Comparison of ENCODE assay signal across 8 cellular contexts in the genomic region with DNA sequence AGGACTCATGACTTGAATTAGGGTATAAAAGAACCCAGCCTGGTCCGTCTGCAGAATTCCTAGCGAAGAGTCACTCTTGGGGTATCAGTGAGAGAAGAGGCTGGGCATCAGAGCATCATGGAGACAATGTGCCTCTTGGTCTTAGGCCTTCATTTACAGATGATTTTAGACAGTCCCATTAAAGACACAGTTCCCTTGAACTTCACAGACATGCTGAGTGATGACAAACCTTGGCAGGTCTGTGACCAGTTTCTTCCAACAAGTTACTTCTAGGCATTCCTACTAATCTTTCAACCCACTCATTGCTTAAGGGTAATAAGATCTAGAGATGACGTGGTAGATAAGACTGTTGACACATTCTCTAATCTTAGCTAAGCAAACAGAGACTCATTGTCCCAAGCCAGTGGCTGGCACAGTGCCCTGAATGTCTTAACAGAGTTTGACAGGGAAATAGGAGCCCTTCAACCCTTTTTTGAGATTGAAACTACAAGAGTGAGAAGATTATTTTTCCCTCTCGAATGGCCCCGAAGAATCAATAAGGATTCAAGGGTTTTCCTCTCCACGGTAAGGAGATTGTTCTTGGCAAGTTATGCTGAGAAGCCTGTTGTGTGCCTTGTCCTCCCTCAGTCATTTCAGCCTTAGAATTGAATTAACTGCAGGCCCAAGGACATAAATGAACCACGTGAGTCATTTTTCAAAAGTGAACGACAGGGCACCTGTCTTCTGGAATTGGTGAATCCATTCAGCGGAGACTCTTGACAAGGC.
DNase-seq lines count a peak whose midpoint lies in the region; ATAC-seq and TF ChIP-seq lines count a peak whose summit lies in the region.

No MANE protein-coding gene starts in this region.

- DNase-seq in AG09319 (ENCODE audit: extremely low read depth, low read depth) (peak; percentile 73), LHCN-M2 (ENCODE audit: low read depth) (peak; percentile 87), left ventricle myocardium superior (peak; percentile 81), KG1 (lab: John Stamatoyannopoulos, UW) (no peak)
- DNase-seq in activated T-cell treated with anti-CD3 and anti-CD28 coated beads, Interleukin-2, amount 50 U/mL, for 4 hours, result no peak
- DNase-seq in stimulated activated CD4-positive, alpha-beta T cell treated with anti-CD3 and anti-CD28 coated beads, Interleukin-12 subunit alpha, Interleukin-12 subunit beta, amount 100 ng/mL, for 4 hours, result peak; percentile 16

- H3K9me3 Mint-ChIP-seq in activated T-cell treated with anti-CD3 and anti-CD28 coated beads, Interleukin-2, amount 50 U/mL, for 4 hours, result no peaks in the 10 kb centered on the region

- intact Hi-C loops in left ventricle myocardium superior (cut with micrococcal nuclease), result no loop called here

- peaks cover 8% of the 10 kb centered on the region for H3K36me3 Mint-ChIP-seq in activated T-cell treated with anti-CD3 and anti-CD28 coated beads, Interleukin-2, amount 50 U/mL, for 4 hours (ENCODE audit: insufficient read depth)

- no peaks in the 10 kb centered on the region for H3K27me3 Mint-ChIP-seq in activated T-cell treated with anti-CD3 and anti-CD28 coated beads, Interleukin-2, amount 50 U/mL, for 4 hours (ENCODE audit: low read depth)

- TF ChIP-seq CTCF in AG09319 (IDR thresholded peaks at IDR 0.05; ENCODE audit: low read depth, low read length), result no peak

- H3K4me1 Mint-ChIP-seq in activated T-cell treated with anti-CD3 and anti-CD28 coated beads, Interleukin-2, amount 50 U/mL, for 4 hours (ENCODE audit: low read depth), result peaks cover 31% of the 10 kb centered on the region

- no peak overlapping the region for H3K4me3 Mint-ChIP-seq in activated T-cell treated with anti-CD3 and anti-CD28 coated beads, Interleukin-2, amount 50 U/mL, for 4 hours

- peak; percentile 80 to 82 for ATAC-seq in activated T-cell treated with anti-CD3 and anti-CD28 coated beads, Interleukin-2, amount 50 U/mL, for 4 hours
- ATAC-seq in left ventricle myocardium superior, result peak; percentile 89
- ATAC-seq in HG03108 (IDR thresholded peaks at IDR 0.05; ENCODE audit: unreplicated experiment), result no peak
- ATAC-seq in GM18520 (IDR thresholded peaks at IDR 0.05; ENCODE audit: unreplicated experiment), result no peak

Comparison
In these comparisons a context has a peak if more than half of its experiments do, and no peak if none do; other contexts are left out.
1. DNase-seq: peak in AG09319 (single experiment), LHCN-M2 (single experiment), left ventricle myocardium superior (single experiment) and stimulated activated CD4-positive, alpha-beta T cell treated with anti-CD3 and anti-CD28 coated beads, Interleukin-12 subunit alpha, Interleukin-12 subunit beta, amount 100 ng/mL, for 4 hours (single experiment); none in activated T-cell treated with anti-CD3 and anti-CD28 coated beads, Interleukin-2, amount 50 U/mL, for 4 hours (single experiment) and KG1 (single experiment).
2. ATAC-seq: peak in activated T-cell treated with anti-CD3 and anti-CD28 coated beads, Interleukin-2, amount 50 U/mL, for 4 hours (2 of 2) and left ventricle myocardium superior (single experiment); none in HG03108 (single experiment) and GM18520 (single experiment).